33 cellular contexts compared by ENCODE assay signal in the genomic region with DNA sequence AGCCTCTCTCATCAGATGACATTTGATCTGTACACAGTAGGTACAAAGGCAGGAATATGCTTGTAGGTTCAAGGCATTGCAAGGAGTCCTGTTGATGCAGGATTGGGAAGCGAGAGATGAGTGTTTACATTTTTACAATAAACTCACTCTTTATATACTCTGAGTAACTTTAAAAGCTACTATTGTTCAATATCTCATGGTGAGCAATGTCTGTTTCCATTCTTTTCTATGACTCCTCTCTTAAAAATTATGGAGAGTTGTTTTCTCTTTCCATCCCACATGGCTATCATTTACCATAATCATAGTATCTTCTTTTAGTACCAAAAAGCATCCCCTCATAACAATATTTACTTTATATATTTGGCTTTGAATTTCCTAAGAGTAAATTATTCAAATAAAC.
"Had no signal": no experiment of that assay in that cellular context is flagged by ENCODE, and none has a peak within 500 bp of the region (broad histone marks: within the 10 kb centered on the region; RNA-seq: fewer than 3 reads in every experiment).

No MANE protein-coding gene starts in this region.

- ATAC-seq: activated T-cell treated with anti-CD3 and anti-CD28 coated beads, Interleukin-2, amount 50 U/mL, for 72 hours; activated T-helper 17 cell treated with anti-CD3 and anti-CD28 coated beads, Interleukin-2, amount 50 U/mL, for 72 hours; Right ventricle myocardium inferior had no signal

- H3K27me3 ChIP-seq: ascending aorta, MG63 had no signal

- H3K9me3 ChIP-seq: ascending aorta, MG63 had no signal

- H3K4me3 Mint-ChIP-seq: activated CD4-positive, alpha-beta memory T cell treated with anti-CD3 and anti-CD28 coated beads, Interleukin-2, amount 10 ng/mL, durations not matched to agents 7 days and 5 days; activated naive CD4-positive, alpha-beta T cell treated with anti-CD3 and anti-CD28 coated beads, Interleukin-2, amount 50 U/mL, for 24 hours; activated naive CD8-positive, alpha-beta T cell treated with anti-CD3 and anti-CD28 coated beads, Interleukin-2, amount 10 ng/mL, durations not matched to agents 7 days and 5 days; activated T-cell treated with anti-CD3 and anti-CD28 coated beads, Interleukin-2, amount 50 U/mL, for 72 hours; activated T-helper 17 cell treated with anti-CD3 and anti-CD28 coated beads, Interleukin-2, amount 50 U/mL, for 72 hours had no signal

- H3K36me3 ChIP-seq: ascending aorta, MG63, WERI-Rb-1 had no signal

- H3K4me2 ChIP-seq: PC-9 had no signal

- H2AFZ ChIP-seq: PC-9 had no signal

- H3K27ac ChIP-seq: ascending aorta, PC-9, RWPE1, WERI-Rb-1 had no signal

- DNase-seq: activated CD4-positive, alpha-beta memory T cell treated with anti-CD3 and anti-CD28 coated beads, Interleukin-2, amount 10 ng/mL, durations not matched to agents 7 days and 5 days; activated CD4-positive, alpha-beta T cell treated with anti-CD3 and anti-CD28 coated beads for 1 hour; activated CD4-positive, alpha-beta T cell treated with anti-CD3 and anti-CD28 coated beads for 48 hours; activated CD4-positive, CD25-positive, alpha-beta regulatory T cell; activated gamma-delta T cell; activated naive CD4-positive, alpha-beta T cell treated with Interleukin-2 at 50 U/mL for 16 hours; activated naive CD8-positive, alpha-beta T cell treated with anti-CD3 and anti-CD28 coated beads, Interleukin-2, amount 10 ng/mL, durations not matched to agents 7 days and 5 days; activated T-cell treated with anti-CD3 and anti-CD28 coated beads, Interleukin-2, amount 50 U/mL, for 1 hour; activated T-cell treated with anti-CD3 and anti-CD28 coated beads, Interleukin-2, amount 50 U/mL, for 72 hours; amygdala; Kasumi-1; MG63; NCI-H1048; NCI-H1105 treated with DMSO at 0.1 percent for 48 hours; NCI-H1436; NCI-H1694; NCI-H1930; NCI-H2081 treated with DMSO at 0.1 percent for 48 hours; NCI-H226; NCI-H510A; NCI-H526; NCI-H748 treated with DMSO at 0.1 percent for 48 hours; NK-92 treated with Interleukin-12 subunit alpha and Interleukin-12 subunit beta, amount 100 ng/mL, for 24 hours; PC-9; SIG-M5; T1000; WERI-Rb-1 had no signal

- FAIRE-seq: RCC 7860 had no signal

- H3K27ac Mint-ChIP-seq: activated CD4-positive, alpha-beta memory T cell treated with anti-CD3 and anti-CD28 coated beads, Interleukin-2, amount 10 ng/mL, durations not matched to agents 7 days and 5 days; activated naive CD4-positive, alpha-beta T cell treated with anti-CD3 and anti-CD28 coated beads, Interleukin-2, amount 50 U/mL, for 24 hours; activated naive CD8-positive, alpha-beta T cell treated with anti-CD3 and anti-CD28 coated beads, Interleukin-2, amount 10 ng/mL, durations not matched to agents 7 days and 5 days; activated T-cell treated with anti-CD3 and anti-CD28 coated beads, Interleukin-2, amount 50 U/mL, for 72 hours; activated T-helper 17 cell treated with anti-CD3 and anti-CD28 coated beads, Interleukin-2, amount 50 U/mL, for 72 hours had no signal

- H3K9me3 Mint-ChIP-seq: activated naive CD4-positive, alpha-beta T cell treated with anti-CD3 and anti-CD28 coated beads, Interleukin-2, amount 50 U/mL, for 24 hours; activated T-helper 17 cell treated with anti-CD3 and anti-CD28 coated beads, Interleukin-2, amount 50 U/mL, for 72 hours had no signal

- H3K27me3 Mint-ChIP-seq: activated CD4-positive, alpha-beta memory T cell treated with anti-CD3 and anti-CD28 coated beads, Interleukin-2, amount 10 ng/mL, durations not matched to agents 7 days and 5 days; activated naive CD4-positive, alpha-beta T cell treated with anti-CD3 and anti-CD28 coated beads, Interleukin-2, amount 50 U/mL, for 24 hours; activated naive CD8-positive, alpha-beta T cell treated with anti-CD3 and anti-CD28 coated beads, Interleukin-2, amount 10 ng/mL, durations not matched to agents 7 days and 5 days; activated T-helper 17 cell treated with anti-CD3 and anti-CD28 coated beads, Interleukin-2, amount 50 U/mL, for 72 hours had no signal

- H3K4me3 ChIP-seq: ascending aorta, MG63, PC-9 had no signal

- H3K36me3 Mint-ChIP-seq: activated naive CD4-positive, alpha-beta T cell treated with anti-CD3 and anti-CD28 coated beads, Interleukin-2, amount 50 U/mL, for 24 hours; activated naive CD8-positive, alpha-beta T cell treated with anti-CD3 and anti-CD28 coated beads, Interleukin-2, amount 10 ng/mL, durations not matched to agents 7 days and 5 days had no signal

- H3K4me1 Mint-ChIP-seq: activated CD4-positive, alpha-beta memory T cell treated with anti-CD3 and anti-CD28 coated beads, Interleukin-2, amount 10 ng/mL, durations not matched to agents 7 days and 5 days; activated naive CD4-positive, alpha-beta T cell treated with anti-CD3 and anti-CD28 coated beads, Interleukin-2, amount 50 U/mL, for 24 hours; activated naive CD8-positive, alpha-beta T cell treated with anti-CD3 and anti-CD28 coated beads, Interleukin-2, amount 10 ng/mL, durations not matched to agents 7 days and 5 days; activated T-helper 17 cell treated with anti-CD3 and anti-CD28 coated beads, Interleukin-2, amount 50 U/mL, for 72 hours had no signal

- H3K4me1 ChIP-seq: ascending aorta had no signal
